In genomic region chr10:11170993-11171416, GRCh38 we compare ENCODE assay signal across 9 cellular contexts.
A peak's percentile ranks its signal among the peaks of the same experiment; 100 is the strongest.
DNase-seq lines count a peak whose midpoint lies in the region; ATAC-seq and TF ChIP-seq lines count a peak whose summit lies in the region.
"Had no signal": no experiment of that assay in that cellular context is flagged by ENCODE, and none has a peak within 500 bp of the region (broad histone marks: within the 10 kb centered on the region; RNA-seq: fewer than 3 reads in every experiment).

No MANE protein-coding gene starts in this region.

- in situ Hi-C loops in brain microvascular endothelial cell (cut with HindIII; ENCODE audit: low pct_ligation_motif_present, low sequenced_read_pairs): no loop called here

- H3K4me3 ChIP-seq in brain microvascular endothelial cell (ENCODE audit: low read depth, low read length): no peak overlapping the region

- no peak overlapping the region for H3K27ac ChIP-seq in brain microvascular endothelial cell

- no peak for TF ChIP-seq CTCF in glutamatergic neuron (IDR thresholded peaks at IDR 0.05; ENCODE audit: partially characterized antibody, unreplicated experiment)
- no peak for TF ChIP-seq CTCF in brain microvascular endothelial cell (IDR thresholded peaks at IDR 0.05; ENCODE audit: low read depth, low read length, missing control alignments)

- H3K36me3 Mint-ChIP-seq in naive B cell: peaks cover 4 to 8% of the 10 kb centered on the region in 2 donors
- H3K36me3 Mint-ChIP-seq in glutamatergic neuron (ENCODE audit: unreplicated experiment): no peaks in the 10 kb centered on the region

- ATAC-seq in GM18511 (IDR thresholded peaks at IDR 0.05; ENCODE audit: unreplicated experiment) (peak; percentile 37), HG02759 (IDR thresholded peaks at IDR 0.05; ENCODE audit: unreplicated experiment) (peak; percentile 47), naive B cell (ENCODE audit: low read depth in 2 of 2) (peak; percentile 53 to 55)

- no peak overlapping the region for H3K4me3 Mint-ChIP-seq in naive B cell
- no peak overlapping the region for H3K4me3 Mint-ChIP-seq in glutamatergic neuron (ENCODE audit: unreplicated experiment)
- H3K4me3 Mint-ChIP-seq: nephron had no signal

- peaks cover 0 to 46% (median 44%) of the 10 kb centered on the region in 3 donors for H3K4me1 Mint-ChIP-seq in naive B cell
- H3K4me1 Mint-ChIP-seq in glutamatergic neuron (ENCODE audit: low read depth, unreplicated experiment): peaks cover 8% of the 10 kb centered on the region

- no peaks in the 10 kb centered on the region for H3K27me3 Mint-ChIP-seq in naive B cell
- H3K27me3 Mint-ChIP-seq in glutamatergic neuron (ENCODE audit: unreplicated experiment): peaks cover 2% of the 10 kb centered on the region

- DNase-seq in SKM-1 (lab: John Stamatoyannopoulos, UW; ENCODE audit: unreplicated experiment) (peak; percentile 42), naive B cell (peak; percentile 64), germinal center (ENCODE audit: low spot score) (no peak), NCI-H526 treated with DMSO at 0.1 percent for 48 hours (lab: John Stamatoyannopoulos, UW) (no peak), glutamatergic neuron (no peak), brain microvascular endothelial cell (no peak)

- no peaks in the 10 kb centered on the region for H3K9me3 Mint-ChIP-seq in naive B cell
- H3K9me3 Mint-ChIP-seq in glutamatergic neuron (ENCODE audit: unreplicated experiment): no peaks in the 10 kb centered on the region
- H3K9me3 Mint-ChIP-seq: nephron had no signal

- no peak overlapping the region for H3K27ac Mint-ChIP-seq in naive B cell
- no peak overlapping the region for H3K27ac Mint-ChIP-seq in glutamatergic neuron (ENCODE audit: unreplicated experiment)
- H3K27ac Mint-ChIP-seq: nephron had no signal

- no peaks in the 10 kb centered on the region for H3K36me3 ChIP-seq in brain microvascular endothelial cell (replicated peaks)

- H3K27me3 ChIP-seq in brain microvascular endothelial cell (replicated peaks): peaks cover 2% of the 10 kb centered on the region

Comparison
In these comparisons a context has a peak if more than half of its experiments do, and no peak if none do; other contexts are left out.
1. DNase-seq: peak in SKM-1 (single experiment) and naive B cell (single experiment); none in germinal center (single experiment), NCI-H526 treated with DMSO at 0.1 percent for 48 hours (single experiment), glutamatergic neuron (single experiment) and brain microvascular endothelial cell (single experiment).
2. Peak in every context shown above with its lines, with median percentiles within 50 percentile points of each other: ATAC-seq.